ENCODE assay signal across 22 cellular contexts in genomic region chr2:47264686-47265085, GRCh38.
A peak's percentile ranks its signal among the peaks of the same experiment; 100 is the strongest.
DNase-seq lines count a peak whose midpoint lies in the region; ATAC-seq, FAIRE-seq and TF ChIP-seq lines count a peak whose summit lies in the region.
"Had no signal": no experiment of that assay in that cellular context is flagged by ENCODE, and none has a peak within 500 bp of the region (broad histone marks: within the 10 kb centered on the region; RNA-seq: fewer than 3 reads in every experiment).

No MANE protein-coding gene starts in this region.

- H3K4me1 Mint-ChIP-seq in H9 (peaks cover 28 to 32% of the 10 kb centered on the region in 2 experiments), progenitor cell of endocrine pancreas (ENCODE audit: low read depth) (peaks cover 29% of the 10 kb centered on the region)
- H3K4me1 Mint-ChIP-seq in dendritic cell treated with granulocyte-macrophage colony-stimulating factor and Interleukin-4, amounts not matched to agents 40 ng/mL and 50 ng/mL, for 4 days (ENCODE audit: low read depth) = peaks cover 33% of the 10 kb centered on the region

- no peak overlapping the region for H2BK120ac ChIP-seq in H9 (ENCODE audit: low read depth, low read length, poor library complexity, severe bottlenecking)

- H3K27me3 Mint-ChIP-seq in H9 (ENCODE audit: low read depth) (no peaks in the 10 kb centered on the region; the same call in 1 of the 2 replicates), progenitor cell of endocrine pancreas (peaks cover 3% of the 10 kb centered on the region)
- no peaks in the 10 kb centered on the region for H3K27me3 Mint-ChIP-seq in dendritic cell treated with granulocyte-macrophage colony-stimulating factor and Interleukin-4, amounts not matched to agents 40 ng/mL and 50 ng/mL, for 4 days
- H3K27me3 Mint-ChIP-seq: CD4-positive, alpha-beta T cell had no signal

- H3K4me3 ChIP-seq in HepG2 (replicated peaks in 1 of 3; ENCODE audit: insufficient read depth in 1 of 3, low read depth in 2 of 3, low read length in 3 of 3) (peak overlapping the region; percentile 20 to 48 (median 30); a peak in 5 of 6 replicates), gastroesophageal sphincter (no peak overlapping the region)
- H3K4me3 ChIP-seq: SJCRH30 had no signal

- H3K79me1 ChIP-seq in H9 (ENCODE audit: insufficient read depth, low read depth, low read length, poor library complexity, severe bottlenecking) = no peaks in the 10 kb centered on the region

- POLR2A ChIA-PET in HepG2 (lab: Yijun Ruan, JAX) = interaction anchor here (1.0 to 1.4 kb wide), 2 partner anchors 39 to 49 kb away, joined by 3 read pairs; no protein-coding TSS in a partner anchor

- TF ChIP-seq EP300 in HepG2 (IDR thresholded peaks at IDR 0.05; ENCODE audit: low read depth in 2 of 2, low read length in 2 of 2) (no peak), HepG2 (CRISPR knock-in tag; IDR thresholded peaks at IDR 0.05; ENCODE audit: borderline replicate concordance) (no peak), gastroesophageal sphincter (IDR thresholded peaks at IDR 0.05) (no peak)

- H3K9me3 ChIP-seq in H9 (ENCODE audit: control insufficient read depth, low read depth, low read length) (no peaks in the 10 kb centered on the region), HepG2 (ENCODE audit: low read length) (no peaks in the 10 kb centered on the region), gastroesophageal sphincter (no peaks in the 10 kb centered on the region)
- H3K9me3 ChIP-seq: SJCRH30 had no signal

- no peak overlapping the region for H4K5ac ChIP-seq in H9 (ENCODE audit: insufficient read length, low read depth, low read length)

- peak; percentile 55 for ATAC-seq in HepG2
- ATAC-seq in gastroesophageal sphincter = no peak

- no CpG with 5 or more reads among the region's 8 CpGs for WGBS in H9 (ENCODE audit: extremely low coverage, insufficient read length, low lambda C conversion rate)
- WGBS in HepG2 (ENCODE audit: low lambda C conversion rate) = 37% methylated on average over 8 of the region's 8 CpGs
- 89% methylated on average over 5 of the region's 8 CpGs; no CpG with 5 or more reads in 1 of the 2 donors for WGBS in gastroesophageal sphincter (ENCODE audit: low coverage in 1 of 2), 2 donors

- no peak overlapping the region for H2AK5ac ChIP-seq in H9 (ENCODE audit: insufficient read length, low read length)

- H3K9ac ChIP-seq in H9 (ENCODE audit: extremely low read depth, insufficient read length, low read length) (no peak overlapping the region), HepG2 (ENCODE audit: insufficient read depth, low read depth, low read length) (peak overlapping the region; percentile 24)

- H3K23ac ChIP-seq in H9 (ENCODE audit: insufficient read length, low read depth, low read length) = no peak overlapping the region

- no peak overlapping the region for H3K4ac ChIP-seq in H9 (ENCODE audit: low read depth, low read length)

- no peak for FAIRE-seq in HepG2 (lab: Jason Lieb, UNC)
- FAIRE-seq: GM12891, H54, RCC 7860 had no signal

- H3K27ac ChIP-seq in H9 (ENCODE audit: insufficient read length, low read depth, low read length) = no peak overlapping the region
- H3K27ac ChIP-seq in HepG2 (ENCODE audit: extremely low read length, insufficient read depth, low read length) = no peak overlapping the region
- H3K27ac ChIP-seq in gastroesophageal sphincter = no peak overlapping the region
- H3K27ac ChIP-seq: HL-60 had no signal

- no peak overlapping the region for H3K4me3 Mint-ChIP-seq in H9
- H3K4me3 Mint-ChIP-seq in dendritic cell treated with granulocyte-macrophage colony-stimulating factor and Interleukin-4, amounts not matched to agents 40 ng/mL and 50 ng/mL, for 4 days = no peak overlapping the region
- no peak overlapping the region for H3K4me3 Mint-ChIP-seq in progenitor cell of endocrine pancreas (ENCODE audit: low read depth)
- H3K4me3 Mint-ChIP-seq: CD4-positive, alpha-beta T cell; HFFc6 had no signal

- H3K4me1 ChIP-seq in H9 (ENCODE audit: insufficient read depth, low read length) (peaks cover 6% of the 10 kb centered on the region), HepG2 (ENCODE audit: insufficient read depth, low read length) (peaks cover 61% of the 10 kb centered on the region), gastroesophageal sphincter (peaks cover 0 to 24% (median 0%) of the 10 kb centered on the region in 3 donors)

- TF ChIP-seq CTCF in H9 (conservative IDR thresholded peaks at IDR 0.05) (no peak), HepG2 (CRISPR knock-in tag; IDR thresholded peaks at IDR 0.05) (no peak), progenitor cell of endocrine pancreas (IDR thresholded peaks at IDR 0.05; ENCODE audit: unreplicated experiment) (no peak), gastroesophageal sphincter (IDR thresholded peaks at IDR 0.05) (no peak)

- CTCF ChIA-PET in HepG2 (lab: Yijun Ruan, JAX; ENCODE audit: low intra/inter-chr PET ratio, low total read pairs) = interaction anchor here (0.6 kb wide), 1 partner anchor 87 kb away, joined by 3 read pairs; no protein-coding TSS in a partner anchor

- H3K27ac Mint-ChIP-seq in H9 = peak overlapping the region in 2 of 3 experiments; percentile 18 to 82; a peak in 2 of 7 replicates
- H3K27ac Mint-ChIP-seq in dendritic cell treated with granulocyte-macrophage colony-stimulating factor and Interleukin-4, amounts not matched to agents 40 ng/mL and 50 ng/mL, for 4 days = peak overlapping the region; percentile 78
- peak overlapping the region; percentile 69 for H3K27ac Mint-ChIP-seq in progenitor cell of endocrine pancreas
- H3K27ac Mint-ChIP-seq: CD4-positive, alpha-beta T cell; HFFc6 had no signal

- H3K36me3 Mint-ChIP-seq in H9 (ENCODE audit: insufficient read depth in 1 of 3, low read depth in 3 of 3) (no peaks in the 10 kb centered on the region), progenitor cell of endocrine pancreas (ENCODE audit: insufficient read depth) (no peaks in the 10 kb centered on the region)
- H3K36me3 Mint-ChIP-seq in dendritic cell treated with granulocyte-macrophage colony-stimulating factor and Interleukin-4, amounts not matched to agents 40 ng/mL and 50 ng/mL, for 4 days (ENCODE audit: low read depth) = no peaks in the 10 kb centered on the region

- BruUV-seq in HepG2 (replicated peaks; lab: Mats Ljungman, UMichigan) = no TSS peak

- TF ChIP-seq RAD21 in HepG2 (CRISPR knock-in tag; IDR thresholded peaks at IDR 0.05) = no peak

- no peaks in the 10 kb centered on the region for H3K79me2 ChIP-seq in H9 (ENCODE audit: insufficient read depth, low read length)
- no peaks in the 10 kb centered on the region for H3K79me2 ChIP-seq in HepG2 (ENCODE audit: insufficient read depth, low read length)

- no peak overlapping the region for H3K4me2 ChIP-seq in H9 (ENCODE audit: insufficient read depth, insufficient read length, low read length)
- peak overlapping the region; percentile 74 for H3K4me2 ChIP-seq in HepG2 (ENCODE audit: low read depth, low read length)

- H2BK12ac ChIP-seq in H9 (ENCODE audit: insufficient read length, low read depth, low read length) = no peak overlapping the region

- H3K27me3 ChIP-seq in H9 (ENCODE audit: insufficient read depth, low read length) (no peaks in the 10 kb centered on the region), HepG2 (ENCODE audit: control insufficient read depth in 1 of 2, insufficient read depth in 2 of 2, low read length in 2 of 2) (0 out of 5 replicates have a peak, but pooled peaks cover 0 to 2% of the 10 kb centered on the region in 2 experiments), gastroesophageal sphincter (no peaks in the 10 kb centered on the region)
- H3K27me3 ChIP-seq: SJCRH30 had no signal

- H3K14ac ChIP-seq in H9 (ENCODE audit: insufficient read depth, low read length) = no peak overlapping the region

- no peak overlapping the region for H4K8ac ChIP-seq in H9 (replicated peaks; ENCODE audit: insufficient read length, low read depth, low read length)

- H4K91ac ChIP-seq in H9 (ENCODE audit: insufficient read length, low read depth, low read length) = no peak overlapping the region

- no peaks in the 10 kb centered on the region for H3K9me3 Mint-ChIP-seq in H9
- H3K9me3 Mint-ChIP-seq in dendritic cell treated with granulocyte-macrophage colony-stimulating factor and Interleukin-4, amounts not matched to agents 40 ng/mL and 50 ng/mL, for 4 days = no peaks in the 10 kb centered on the region
- H3K9me3 Mint-ChIP-seq in progenitor cell of endocrine pancreas (ENCODE audit: low read depth) = no peaks in the 10 kb centered on the region
- H3K9me3 Mint-ChIP-seq: CD4-positive, alpha-beta T cell; HFFc6 had no signal

- no peak overlapping the region for H2AFZ ChIP-seq in H9 (ENCODE audit: low read length)
- H2AFZ ChIP-seq in HepG2 (ENCODE audit: low read length) = no peak overlapping the region

- in situ Hi-C loops in HepG2 (cut with HindIII; ENCODE audit: extremely low pct_ligation_motif_present, low pct_unique_long_range_greater_than_20kb) = no loop called here

- H3K23me2 ChIP-seq in H9 (ENCODE audit: insufficient read length, low read depth, low read length, poor library complexity, severe bottlenecking) = no peaks in the 10 kb centered on the region

- H4K20me1 ChIP-seq in H9 (ENCODE audit: control insufficient read depth, insufficient read depth, insufficient read length) (no peaks in the 10 kb centered on the region), HepG2 (ENCODE audit: insufficient read depth, low read length) (no peaks in the 10 kb centered on the region)

- DNase-seq in H9 (no peak), HepG2 (ENCODE audit: low spot score) (no peak), progenitor cell of endocrine pancreas (ENCODE audit: low spot score, unreplicated experiment) (no peak), SW 1271 (lab: John Stamatoyannopoulos, UW) (no peak), NCI-H446 treated with DMSO at 0.1 percent for 48 hours (lab: John Stamatoyannopoulos, UW) (no peak)
- no peak for DNase-seq in stimulated activated CD4-positive, alpha-beta T cell treated with anti-CD3 and anti-CD28 coated beads, Interleukin-15, amount 100 ng/mL, for 24 hours
- DNase-seq: CD4-positive, alpha-beta T cell; COR-L47; DMS 273 treated with DMSO at 0.1 percent for 48 hours; DND-41; HFFc6; KG1; NCI-H1092; NCI-H2081; NCI-H2171 had no signal

- no peak overlapping the region for H3K56ac ChIP-seq in H9 (ENCODE audit: insufficient read length, low read depth, low read length)

- no peak overlapping the region for H2BK20ac ChIP-seq in H9 (ENCODE audit: low read depth, low read length, poor library complexity, severe bottlenecking)

- TF ChIP-seq POLR2A in HepG2 (IDR thresholded peaks at IDR 0.05; ENCODE audit: insufficient read depth in 1 of 2, low read depth in 2 of 2, low read length in 2 of 2) (no peak), gastroesophageal sphincter (IDR thresholded peaks at IDR 0.05) (no peak)

- no peak overlapping the region for H3K18ac ChIP-seq in H9 (ENCODE audit: insufficient read length, low read depth, low read length)

- no peak overlapping the region for H2BK5ac ChIP-seq in H9 (ENCODE audit: insufficient read length, low read length)

- H2BK15ac ChIP-seq in H9 (ENCODE audit: low read depth, low read length) = no peak overlapping the region

- intact Hi-C loops in dendritic cell treated with granulocyte-macrophage colony-stimulating factor and Interleukin-4, amounts not matched to agents 40 ng/mL and 50 ng/mL, for 4 days (cut with micrococcal nuclease) = no loop called here
- intact Hi-C loops in HepG2 (cut with micrococcal nuclease; ENCODE audit: unreplicated experiment) = loop anchor here (2.0 to 5.0 kb wide), 2 partner anchors 37 to 276 kb away; no protein-coding TSS in a partner anchor

- no peaks in the 10 kb centered on the region for H3K36me3 ChIP-seq in HepG2 (replicated peaks in 1 of 2; ENCODE audit: control insufficient read depth in 1 of 2, insufficient read depth in 2 of 2, low read length in 2 of 2)
- H3K36me3 ChIP-seq in gastroesophageal sphincter = no peaks in the 10 kb centered on the region
- H3K36me3 ChIP-seq: SJCRH30 had no signal

- no peak overlapping the region for H3T11ph ChIP-seq in H9 (ENCODE audit: low read length)

Comparison
In these comparisons a context has a peak if more than half of its experiments do, and no peak if none do; other contexts are left out.
1. H3K4me3 ChIP-seq: peak in HepG2 (3 of 3); none in gastroesophageal sphincter (0 of 2).
2. Peak in every context shown above with its lines, with median percentiles within 50 percentile points of each other: H3K27ac Mint-ChIP-seq.